ENCODE assay signal across 1 cellular context in genomic region chr15:65285291-65286068, GRCh38.
TF ChIP-seq lines count a peak whose summit lies in the region.

No MANE protein-coding gene starts in this region.

TF ChIP-seq in H1, 55 proteins besides CTCF, POLR2A, EP300 and RAD21:
- no peak for TF ChIP-seq CHD7 (IDR thresholded peaks at IDR 0.05; ENCODE audit: insufficient replicate concordance, low read length)
- TF ChIP-seq CHD2 (IDR thresholded peaks at IDR 0.05; ENCODE audit: low read length), result no peak
- no peak for TF ChIP-seq RBBP5 (IDR thresholded peaks at IDR 0.05; ENCODE audit: borderline replicate concordance, low read depth, low read length)
- TF ChIP-seq CREB1 (IDR thresholded peaks at IDR 0.05), result no peak
- TF ChIP-seq SIRT6 (IDR thresholded peaks at IDR 0.05; ENCODE audit: low read length), result no peak
- 0 out of 4 replicates have a peak, but pooled peaks of 1 of the 2 experiments have one; percentile 31 for TF ChIP-seq SIN3A (conservative IDR thresholded peaks at IDR 0.05 in 1 of 2, IDR thresholded peaks at IDR 0.05 in 1 of 2; ENCODE audit: low read depth in 1 of 2, low read length in 2 of 2)
- no peak for TF ChIP-seq SUZ12 (IDR thresholded peaks at IDR 0.05; ENCODE audit: low read length)
